9 cellular contexts compared by ENCODE assay signal in genomic region chr5:55324815-55325418, GRCh38. TPM values are rescaled to one million over a fixed set of nuclear protein-coding genes. Genes with fewer than 3 reads are reported as not detected.
A peak's percentile ranks its signal among the peaks of the same experiment; 100 is the strongest.
DNase-seq lines count a peak whose midpoint lies in the region; ATAC-seq, FAIRE-seq and TF ChIP-seq lines count a peak whose summit lies in the region.
"Had no signal": no experiment of that assay in that cellular context is flagged by ENCODE, and none has a peak within 500 bp of the region (broad histone marks: within the 10 kb centered on the region; RNA-seq: fewer than 3 reads in every experiment).

No MANE protein-coding gene starts in this region.

- FAIRE-seq in HepG2 (lab: Jason Lieb, UNC): no peak

- TF ChIP-seq EP300 in HepG2 (IDR thresholded peaks at IDR 0.05; ENCODE audit: low read depth in 2 of 2, low read length in 2 of 2) (no peak), HepG2 (CRISPR knock-in tag; IDR thresholded peaks at IDR 0.05; ENCODE audit: borderline replicate concordance) (no peak)

- H2AFZ ChIP-seq in HepG2 (ENCODE audit: low read length): no peak overlapping the region

- peaks cover 48% of the 10 kb centered on the region for H3K36me3 Mint-ChIP-seq in MCF 10A (ENCODE audit: insufficient read depth, unreplicated experiment)
- peaks cover 23% of the 10 kb centered on the region for H3K36me3 Mint-ChIP-seq in activated T-helper 1 cell treated with anti-CD3 and anti-CD28 coated beads, Interleukin-12 subunit alpha, Interleukin-12 subunit beta, Interleukin-2, Interleukin-4 antibody, amounts not matched to agents 30 ng/mL and 10 ng/mL and 1 ng/mL, durations not matched to agents 14 hours and 24 hours and 36 hours (ENCODE audit: low read depth)

- BruUV-seq in MCF 10A (replicated peaks; lab: Mats Ljungman, UMichigan): no TSS peak
- BruUV-seq in HepG2 (replicated peaks; lab: Mats Ljungman, UMichigan): no TSS peak

- WGBS in HepG2 (ENCODE audit: low lambda C conversion rate): 94% methylated on average over 1 of the region's 1 CpG

- peak; percentile 62 for DNase-seq in DMS53 (lab: John Stamatoyannopoulos, UW)
- peak; percentile 37 for DNase-seq in NCI-H2171 (lab: John Stamatoyannopoulos, UW)
- DNase-seq in MCF 10A (ENCODE audit: unreplicated experiment): peak; percentile 53
- DNase-seq in HepG2 (ENCODE audit: low spot score): peak; percentile 49
- DNase-seq in activated T-helper 1 cell treated with anti-CD3 and anti-CD28 coated beads, Interleukin-12 subunit alpha, Interleukin-12 subunit beta, Interleukin-2, Interleukin-4 antibody, amounts not matched to agents 30 ng/mL and 10 ng/mL and 1 ng/mL, durations not matched to agents 14 hours and 24 hours and 36 hours (ENCODE audit: low spot score): no peak
- no peak for DNase-seq in HK-2 (ENCODE audit: unreplicated experiment)

- no peaks in the 10 kb centered on the region for H3K27me3 ChIP-seq in HepG2 (ENCODE audit: control insufficient read depth in 1 of 2, insufficient read depth in 2 of 2, low read length in 2 of 2)

- peaks cover 7 to 25% of the 10 kb centered on the region in 2 experiments; a peak in 4 of 5 replicates for H3K36me3 ChIP-seq in HepG2 (replicated peaks in 1 of 2; ENCODE audit: control insufficient read depth in 1 of 2, insufficient read depth in 2 of 2, low read length in 2 of 2)

- no peaks in the 10 kb centered on the region for H3K9me3 Mint-ChIP-seq in MCF 10A (ENCODE audit: unreplicated experiment)
- no peaks in the 10 kb centered on the region for H3K9me3 Mint-ChIP-seq in activated T-helper 1 cell treated with anti-CD3 and anti-CD28 coated beads, Interleukin-12 subunit alpha, Interleukin-12 subunit beta, Interleukin-2, Interleukin-4 antibody, amounts not matched to agents 30 ng/mL and 10 ng/mL and 1 ng/mL, durations not matched to agents 14 hours and 24 hours and 36 hours

- peaks cover 25% of the 10 kb centered on the region for H3K4me1 ChIP-seq in HepG2 (ENCODE audit: insufficient read depth, low read length)

- in situ Hi-C loops in HepG2 (cut with HindIII; ENCODE audit: extremely low pct_ligation_motif_present, low pct_unique_long_range_greater_than_20kb): loop anchor here (10.0 kb wide), 1 partner anchor 370 kb away; no protein-coding TSS in a partner anchor

- no peaks in the 10 kb centered on the region for H4K20me1 ChIP-seq in HepG2 (ENCODE audit: insufficient read depth, low read length)

- H3K79me2 ChIP-seq in HepG2 (ENCODE audit: insufficient read depth, low read length): peaks cover 34% of the 10 kb centered on the region

- no peaks in the 10 kb centered on the region for H3K9me3 ChIP-seq in HepG2 (ENCODE audit: low read length)

- no peak overlapping the region for H3K4me3 Mint-ChIP-seq in MCF 10A (ENCODE audit: unreplicated experiment)
- no peak overlapping the region for H3K4me3 Mint-ChIP-seq in activated T-helper 1 cell treated with anti-CD3 and anti-CD28 coated beads, Interleukin-12 subunit alpha, Interleukin-12 subunit beta, Interleukin-2, Interleukin-4 antibody, amounts not matched to agents 30 ng/mL and 10 ng/mL and 1 ng/mL, durations not matched to agents 14 hours and 24 hours and 36 hours

- CTCF ChIA-PET in MCF 10A (lab: Yijun Ruan, JAX) (interaction anchor here (0.6 to 1.4 kb wide), 6 partner anchors 13 to 797 kb away, joined by 3 to 4 read pairs (median 4); no protein-coding TSS in a partner anchor), HepG2 (lab: Yijun Ruan, JAX; ENCODE audit: low intra/inter-chr PET ratio, low total read pairs) (interaction anchor here (1.1 kb wide), 1 partner anchor 367 kb away, joined by 5 read pairs; no protein-coding TSS in a partner anchor)

- POLR2A ChIA-PET in MCF 10A (lab: Yijun Ruan, JAX): no interaction called here
- POLR2A ChIA-PET in HepG2 (lab: Yijun Ruan, JAX): interaction anchor here (0.8 to 1.3 kb wide), 2 partner anchors 17 to 1849 kb away, joined by 3 to 5 read pairs; partner anchors contain the start of genes DHX29, GPBP1 and MTREX

- intact Hi-C loops in MCF 10A (cut with micrococcal nuclease) (loop anchor here (5.0 kb wide), 1 partner anchor 153 kb away; the partner anchor contains the start of gene CDC20B), HepG2 (cut with micrococcal nuclease; ENCODE audit: unreplicated experiment) (loop anchor here (5.0 kb wide), 1 partner anchor 153 kb away; the partner anchor contains the start of gene CDC20B)
- intact Hi-C loops in activated T-helper 1 cell treated with anti-CD3 and anti-CD28 coated beads, Interleukin-12 subunit alpha, Interleukin-12 subunit beta, Interleukin-2, Interleukin-4 antibody, amounts not matched to agents 30 ng/mL and 10 ng/mL and 1 ng/mL, durations not matched to agents 14 hours and 24 hours and 36 hours (cut with micrococcal nuclease): loop anchor here (1.0 to 2.0 kb wide), 3 partner anchors 16 to 366 kb away; no protein-coding TSS in a partner anchor

- H3K4me3 ChIP-seq in HepG2 (replicated peaks in 1 of 3; ENCODE audit: insufficient read depth in 1 of 3, low read depth in 2 of 3, low read length in 3 of 3): no peak overlapping the region
- H3K4me3 ChIP-seq: SK-N-MC had no signal

- H3K4me1 Mint-ChIP-seq in MCF 10A (ENCODE audit: insufficient read depth, unreplicated experiment): no peaks in the 10 kb centered on the region
- peaks cover 21% of the 10 kb centered on the region for H3K4me1 Mint-ChIP-seq in activated T-helper 1 cell treated with anti-CD3 and anti-CD28 coated beads, Interleukin-12 subunit alpha, Interleukin-12 subunit beta, Interleukin-2, Interleukin-4 antibody, amounts not matched to agents 30 ng/mL and 10 ng/mL and 1 ng/mL, durations not matched to agents 14 hours and 24 hours and 36 hours (ENCODE audit: low read depth)

- no peak overlapping the region for H3K4me2 ChIP-seq in HepG2 (ENCODE audit: low read depth, low read length)

- ATAC-seq in GM19351 (IDR thresholded peaks at IDR 0.05; ENCODE audit: unreplicated experiment) (peak; percentile 65), HepG2 (peak; percentile 60), GM19328 (IDR thresholded peaks at IDR 0.05; ENCODE audit: unreplicated experiment) (no peak)

- no peaks in the 10 kb centered on the region for H3K27me3 Mint-ChIP-seq in MCF 10A (ENCODE audit: insufficient read depth, unreplicated experiment)
- H3K27me3 Mint-ChIP-seq in activated T-helper 1 cell treated with anti-CD3 and anti-CD28 coated beads, Interleukin-12 subunit alpha, Interleukin-12 subunit beta, Interleukin-2, Interleukin-4 antibody, amounts not matched to agents 30 ng/mL and 10 ng/mL and 1 ng/mL, durations not matched to agents 14 hours and 24 hours and 36 hours (ENCODE audit: insufficient read depth): no peaks in the 10 kb centered on the region

- no peak overlapping the region for H3K9ac ChIP-seq in HepG2 (ENCODE audit: insufficient read depth, low read depth, low read length)

- TF ChIP-seq POLR2A in HepG2 (IDR thresholded peaks at IDR 0.05; ENCODE audit: insufficient read depth in 1 of 2, low read depth in 2 of 2, low read length in 2 of 2): no peak

- 0 out of 2 replicates have a peak, but pooled peaks have one; percentile 13 for TF ChIP-seq RAD21 in HepG2 (CRISPR knock-in tag; IDR thresholded peaks at IDR 0.05)

- peak; percentile 67 for TF ChIP-seq CTCF in MCF 10A (IDR thresholded peaks at IDR 0.05; ENCODE audit: unreplicated experiment)
- peak; percentile 67 for TF ChIP-seq CTCF in HepG2 (CRISPR knock-in tag; IDR thresholded peaks at IDR 0.05)

- no peak overlapping the region for H3K27ac Mint-ChIP-seq in MCF 10A (ENCODE audit: low read depth, unreplicated experiment)
- H3K27ac Mint-ChIP-seq in activated T-helper 1 cell treated with anti-CD3 and anti-CD28 coated beads, Interleukin-12 subunit alpha, Interleukin-12 subunit beta, Interleukin-2, Interleukin-4 antibody, amounts not matched to agents 30 ng/mL and 10 ng/mL and 1 ng/mL, durations not matched to agents 14 hours and 24 hours and 36 hours: no peak overlapping the region

- H3K27ac ChIP-seq in HepG2 (ENCODE audit: extremely low read length, insufficient read depth, low read length): peak overlapping the region; percentile 59
- H3K27ac ChIP-seq: SK-N-MC had no signal

RNA-seq across cellular contexts. Expression of gene MTREX, which starts 17.1 kb away (rescaled TPM):
- total RNA-seq in MCF 10A (2022): 113 and 118 TPM in 2 replicates
- 91.5 and 141 TPM in 2 replicates for total RNA-seq in HepG2 (2016; rRNA removed; fragmentation: Illumina TruSeq; extraction: Trizol)
- total RNA-seq in HepG2 (2016; cell fraction: cytosol; rRNA removed; fragmentation: Illumina TruSeq; extraction: Trizol; ENCODE audit: low read depth): 10.2 and 11.9 TPM in 2 replicates
- 94.0 and 139 TPM in 2 replicates for total RNA-seq in HepG2 (2016; cell fraction: insoluble cytoplasmic fraction; rRNA removed; fragmentation: Illumina TruSeq; extraction: Trizol)
- 12.3 and 16.8 TPM in 2 replicates for total RNA-seq in HepG2 (2016; cell fraction: membrane; rRNA removed; fragmentation: Illumina TruSeq; extraction: Trizol)
- total RNA-seq in HepG2 (2016; cell fraction: nucleus; rRNA removed; fragmentation: Illumina TruSeq; extraction: Trizol): 65.3 and 67.5 TPM in 2 replicates
- polyA plus RNA-seq in HepG2 (2011; rRNA removed): 14.0 and 16.4 TPM in 2 replicates
- 5.9 and 9.5 TPM in 2 replicates for polyA plus RNA-seq in HepG2 (2011; cell fraction: cytosol; rRNA removed)
- polyA plus RNA-seq in HepG2 (2011; cell fraction: nucleus; rRNA removed): 8.6 and 13.7 TPM in 2 replicates
- 35.3 and 45.7 TPM in 2 replicates for polyA plus RNA-seq in HepG2 (2012)
- 1.9 and 2.2 TPM in 2 replicates for polyA plus RNA-seq in HepG2 (2016; cell fraction: cytosol; fragmentation: Illumina TruSeq; extraction: Trizol; ENCODE audit: low read depth)
- 71.9 and 74.9 TPM in 2 replicates for polyA plus RNA-seq in HepG2 (2016; cell fraction: insoluble cytoplasmic fraction; fragmentation: Illumina TruSeq; extraction: Trizol; ENCODE audit: low read depth)
- 3.5 and 4.4 TPM in 2 replicates for polyA plus RNA-seq in HepG2 (2016; cell fraction: membrane; fragmentation: Illumina TruSeq; extraction: Trizol; ENCODE audit: low read depth)
- 39.6 and 40.4 TPM in 2 replicates for polyA plus RNA-seq in HepG2 (2016; cell fraction: nucleus; fragmentation: Illumina TruSeq; extraction: Trizol; ENCODE audit: insufficient read depth, low read depth)
- 19.7 and 55.5 TPM in 2 replicates for polyA minus RNA-seq in HepG2 (2011; rRNA and poly(A)+ RNA removed; ENCODE audit: low replicate concordance)
- polyA minus RNA-seq in HepG2 (2011; cell fraction: cytosol; rRNA and poly(A)+ RNA removed): 38.2 and 40.3 TPM in 2 replicates
- 86.0 and 94.4 TPM in 2 replicates for polyA minus RNA-seq in HepG2 (2011; cell fraction: nucleus; rRNA and poly(A)+ RNA removed)
- total RNA-seq in activated T-helper 1 cell treated with anti-CD3 and anti-CD28 coated beads, Interleukin-12 subunit alpha, Interleukin-12 subunit beta, Interleukin-2, Interleukin-4 antibody, amounts not matched to agents 30 ng/mL and 10 ng/mL and 1 ng/mL, durations not matched to agents 14 hours and 24 hours and 36 hours: 110 and 122 TPM in 2 replicates

RNA-seq across cellular contexts. Expression of gene DHX29, which starts 17.4 kb away (rescaled TPM):
- total RNA-seq in MCF 10A (2022) (18.1 and 21.8 TPM in 2 replicates), HepG2 (2016; rRNA removed; fragmentation: Illumina TruSeq; extraction: Trizol) (22.0 and 35.5 TPM in 2 replicates)
- total RNA-seq in HepG2 (2016; cell fraction: cytosol; rRNA removed; fragmentation: Illumina TruSeq; extraction: Trizol; ENCODE audit: low read depth): 4.9 and 5.7 TPM in 2 replicates
- total RNA-seq in HepG2 (2016; cell fraction: insoluble cytoplasmic fraction; rRNA removed; fragmentation: Illumina TruSeq; extraction: Trizol): 21.2 and 34.5 TPM in 2 replicates
- total RNA-seq in HepG2 (2016; cell fraction: membrane; rRNA removed; fragmentation: Illumina TruSeq; extraction: Trizol): 6.9 and 7.5 TPM in 2 replicates
- 18.3 and 18.6 TPM in 2 replicates for total RNA-seq in HepG2 (2016; cell fraction: nucleus; rRNA removed; fragmentation: Illumina TruSeq; extraction: Trizol)
- 1.6 and 1.9 TPM in 2 replicates for polyA plus RNA-seq in HepG2 (2011; rRNA removed)
- polyA plus RNA-seq in HepG2 (2011; cell fraction: cytosol; rRNA removed): 0.81 and 1.4 TPM in 2 replicates
- 1.2 and 2.6 TPM in 2 replicates for polyA plus RNA-seq in HepG2 (2011; cell fraction: nucleus; rRNA removed)
- polyA plus RNA-seq in HepG2 (2012): 5.7 and 6.2 TPM in 2 replicates
- 0.63 and 0.67 TPM in 2 replicates for polyA plus RNA-seq in HepG2 (2016; cell fraction: cytosol; fragmentation: Illumina TruSeq; extraction: Trizol; ENCODE audit: low read depth)
- 21.4 and 22.2 TPM in 2 replicates for polyA plus RNA-seq in HepG2 (2016; cell fraction: insoluble cytoplasmic fraction; fragmentation: Illumina TruSeq; extraction: Trizol; ENCODE audit: low read depth)
- polyA plus RNA-seq in HepG2 (2016; cell fraction: membrane; fragmentation: Illumina TruSeq; extraction: Trizol; ENCODE audit: low read depth): 1.8 TPM in 2 replicates
- 14.0 and 16.6 TPM in 2 replicates for polyA plus RNA-seq in HepG2 (2016; cell fraction: nucleus; fragmentation: Illumina TruSeq; extraction: Trizol; ENCODE audit: insufficient read depth, low read depth)
- 1.2 and 4.2 TPM in 2 replicates for polyA minus RNA-seq in HepG2 (2011; rRNA and poly(A)+ RNA removed; ENCODE audit: low replicate concordance)
- 2.9 and 3.1 TPM in 2 replicates for polyA minus RNA-seq in HepG2 (2011; cell fraction: cytosol; rRNA and poly(A)+ RNA removed)
- polyA minus RNA-seq in HepG2 (2011; cell fraction: nucleus; rRNA and poly(A)+ RNA removed): 6.1 and 6.8 TPM in 2 replicates
- 20.3 and 22.3 TPM in 2 replicates for total RNA-seq in activated T-helper 1 cell treated with anti-CD3 and anti-CD28 coated beads, Interleukin-12 subunit alpha, Interleukin-12 subunit beta, Interleukin-2, Interleukin-4 antibody, amounts not matched to agents 30 ng/mL and 10 ng/mL and 1 ng/mL, durations not matched to agents 14 hours and 24 hours and 36 hours

Comparison
In these comparisons a context has a peak if more than half of its experiments do, and no peak if none do; other contexts are left out.
1. DNase-seq: peak in DMS53 (single experiment), NCI-H2171 (single experiment), MCF 10A (single experiment) and HepG2 (single experiment); none in activated T-helper 1 cell treated with anti-CD3 and anti-CD28 coated beads, Interleukin-12 subunit alpha, Interleukin-12 subunit beta, Interleukin-2, Interleukin-4 antibody, amounts not matched to agents 30 ng/mL and 10 ng/mL and 1 ng/mL, durations not matched to agents 14 hours and 24 hours and 36 hours (single experiment) and HK-2 (single experiment).